In genomic region chr19:40713939-40714338, GRCh38 we compare ENCODE assay signal across 10 cellular contexts. TPM values are rescaled to one million over a fixed set of nuclear protein-coding genes. Genes with fewer than 3 reads are reported as not detected.
A peak's percentile ranks its signal among the peaks of the same experiment; 100 is the strongest.
DNase-seq lines count a peak whose midpoint lies in the region; ATAC-seq and TF ChIP-seq lines count a peak whose summit lies in the region.
"Had no signal": no experiment of that assay in that cellular context is flagged by ENCODE, and none has a peak within 500 bp of the region (broad histone marks: within the 10 kb centered on the region; RNA-seq: fewer than 3 reads in every experiment).

No MANE protein-coding gene starts in this region.

- TF ChIP-seq CTCF in brain (conservative IDR thresholded peaks at IDR 0.05) (no peak), mesothelial cell of epicardium (IDR thresholded peaks at IDR 0.05; ENCODE audit: unreplicated experiment) (no peak), tibial nerve (IDR thresholded peaks at IDR 0.05) (no peak)

- peak overlapping the region; percentile 84 to 90 for H3K4me3 Mint-ChIP-seq in activated T-cell treated with anti-CD3 and anti-CD28 coated beads, Interleukin-2, amount 50 U/mL, for 72 hours
- H3K4me3 Mint-ChIP-seq in brain (peak overlapping the region; percentile 65 to 92 (median 88)), mesothelial cell of epicardium (peak overlapping the region; percentile 86)

- no peaks in the 10 kb centered on the region for H3K27me3 Mint-ChIP-seq in activated T-cell treated with anti-CD3 and anti-CD28 coated beads, Interleukin-2, amount 50 U/mL, for 72 hours (ENCODE audit: low read depth)
- H3K27me3 Mint-ChIP-seq in brain, result peaks cover 13% of the 10 kb centered on the region
- no peaks in the 10 kb centered on the region for H3K27me3 Mint-ChIP-seq in mesothelial cell of epicardium (ENCODE audit: low read depth)

- no peaks in the 10 kb centered on the region for H3K9me3 Mint-ChIP-seq in activated T-cell treated with anti-CD3 and anti-CD28 coated beads, Interleukin-2, amount 50 U/mL, for 72 hours
- H3K9me3 Mint-ChIP-seq in brain (no peaks in the 10 kb centered on the region), mesothelial cell of epicardium (no peaks in the 10 kb centered on the region)

- H3K27ac ChIP-seq in tibial nerve, result peak overlapping the region; percentile 92 to 99 (median 94)

- peak overlapping the region; percentile 30 to 75 (median 68) for H3K4me3 ChIP-seq in tibial nerve

- peaks cover 0 to 48% (median 17%) of the 10 kb centered on the region in 4 donors for H3K4me1 ChIP-seq in tibial nerve

- TF ChIP-seq POLR2A in tibial nerve (IDR thresholded peaks at IDR 0.05), result no peak

- H3K9me3 ChIP-seq in tibial nerve, result no peaks in the 10 kb centered on the region

- H3K4me1 Mint-ChIP-seq in activated T-cell treated with anti-CD3 and anti-CD28 coated beads, Interleukin-2, amount 50 U/mL, for 72 hours (ENCODE audit: low read depth), result peaks cover 48% of the 10 kb centered on the region
- H3K4me1 Mint-ChIP-seq in brain (peaks cover 43% of the 10 kb centered on the region), mesothelial cell of epicardium (peaks cover 27% of the 10 kb centered on the region)

- no peak for DNase-seq in activated T-cell treated with anti-CD3 and anti-CD28 coated beads, Interleukin-2, amount 50 U/mL, for 72 hours
- no peak for DNase-seq in activated T-cell treated with anti-CD3 and anti-CD28 coated beads, Interleukin-2, amount 50 U/mL, for 1 hour
- DNase-seq in mesothelial cell of epicardium (ENCODE audit: low spot score in 2 of 2, unreplicated experiment in 2 of 2) (no peak), tibial nerve (ENCODE audit: low spot score in 2 of 2) (no peak)
- DNase-seq: brain microvascular endothelial cell, SIG-M5 had no signal

- no peak overlapping the region for H3K27ac Mint-ChIP-seq in activated T-cell treated with anti-CD3 and anti-CD28 coated beads, Interleukin-2, amount 50 U/mL, for 72 hours
- H3K27ac Mint-ChIP-seq in brain (peak overlapping the region; percentile 96 to 100 (median 98)), mesothelial cell of epicardium (peak overlapping the region; percentile 99)

- 75 to 80% methylated on average over 11 of the region's 11 CpGs for WGBS in tibial nerve, 2 donors

- peaks cover 0 to 40% (median 4%) of the 10 kb centered on the region in 3 donors for H3K36me3 ChIP-seq in tibial nerve
- H3K36me3 ChIP-seq: brain microvascular endothelial cell had no signal

- H3K27me3 ChIP-seq in tibial nerve, result no peaks in the 10 kb centered on the region
- H3K27me3 ChIP-seq: brain microvascular endothelial cell had no signal

- H3K36me3 Mint-ChIP-seq in activated T-cell treated with anti-CD3 and anti-CD28 coated beads, Interleukin-2, amount 50 U/mL, for 72 hours (ENCODE audit: insufficient read depth in 2 of 2), result peaks cover 9 to 14% of the 10 kb centered on the region in 2 donors
- H3K36me3 Mint-ChIP-seq in brain (peaks cover 35% of the 10 kb centered on the region), mesothelial cell of epicardium (peaks cover 25% of the 10 kb centered on the region)

- TF ChIP-seq EP300 in tibial nerve (IDR thresholded peaks at IDR 0.05), result no peak

- ATAC-seq in activated T-cell treated with anti-CD3 and anti-CD28 coated beads, Interleukin-2, amount 50 U/mL, for 72 hours (replicated peaks in 1 of 2), result no peak
- ATAC-seq in HG02885 (IDR thresholded peaks at IDR 0.05; ENCODE audit: poor library complexity, unreplicated experiment), result no peak
- no peak for ATAC-seq in HG03520 (IDR thresholded peaks at IDR 0.05; ENCODE audit: unreplicated experiment)
- no peak for ATAC-seq in HG03469 (IDR thresholded peaks at IDR 0.05; ENCODE audit: unreplicated experiment)

RNA-seq across cellular contexts. Expression of gene COQ8B, which starts 2.7 kb away (rescaled TPM):
- 10 to 100 TPM; 45.4 to 58.6 TPM for total RNA-seq in activated T-cell treated with anti-CD3 and anti-CD28 coated beads, Interleukin-2, amount 50 U/mL, for 72 hours
- polyA plus RNA-seq in brain (ENCODE audit: insufficient read depth, low read depth, low replicate concordance), result 36.4 TPM
- total RNA-seq in mesothelial cell of epicardium (45.9 to 58.3 TPM (median 54.8 TPM) in 3 replicates), tibial nerve (10 to 100 TPM; 71.0 to 88.6 (median 84.3) TPM)

RNA-seq across cellular contexts. Expression of gene ITPKC, which starts 3.0 kb away (rescaled TPM):
- 10 to 100 TPM; 14.4 to 15.1 TPM for total RNA-seq in activated T-cell treated with anti-CD3 and anti-CD28 coated beads, Interleukin-2, amount 50 U/mL, for 72 hours
- 9.1 TPM for polyA plus RNA-seq in brain (ENCODE audit: insufficient read depth, low read depth, low replicate concordance)
- total RNA-seq in mesothelial cell of epicardium (26.2 to 28.3 TPM (median 27.0 TPM) in 3 replicates), tibial nerve (100 to 1,000 TPM in 1 of 4 donors, 10 to 100 TPM in 3; 72.0 to 114 (median 90.9) TPM)

RNA-seq across cellular contexts. Expression of gene NUMBL, which starts 23.5 kb away (rescaled TPM):
- 10 to 100 TPM; 16.1 to 18.6 TPM for total RNA-seq in activated T-cell treated with anti-CD3 and anti-CD28 coated beads, Interleukin-2, amount 50 U/mL, for 72 hours
- 27.2 TPM for polyA plus RNA-seq in brain (ENCODE audit: insufficient read depth, low read depth, low replicate concordance)
- total RNA-seq in mesothelial cell of epicardium (35.0 to 42.5 TPM (median 39.2 TPM) in 3 replicates), tibial nerve (100 to 1,000 TPM; 203 to 284 (median 251) TPM)

RNA-seq across cellular contexts. Expression of gene ACTMAP, which starts 36.3 kb away (rescaled TPM):
- 10 to 100 TPM; 32.8 to 45.1 TPM for total RNA-seq in activated T-cell treated with anti-CD3 and anti-CD28 coated beads, Interleukin-2, amount 50 U/mL, for 72 hours
- polyA plus RNA-seq in brain (ENCODE audit: insufficient read depth, low read depth, low replicate concordance), result 20.5 TPM
- total RNA-seq in mesothelial cell of epicardium (14.2 to 18.4 TPM (median 15.0 TPM) in 3 replicates), tibial nerve (1 to 10 TPM; 2.5 to 7.1 (median 4.3) TPM)

RNA-seq across cellular contexts. Expression of gene SNRPA, which starts 37.1 kb away (rescaled TPM):
- 100 to 1,000 TPM; 201 to 290 TPM for total RNA-seq in activated T-cell treated with anti-CD3 and anti-CD28 coated beads, Interleukin-2, amount 50 U/mL, for 72 hours
- 96.2 TPM for polyA plus RNA-seq in brain (ENCODE audit: insufficient read depth, low read depth, low replicate concordance)
- total RNA-seq in mesothelial cell of epicardium, result 109 to 121 TPM (median 111 TPM) in 3 replicates
- 10 to 100 TPM; 52.8 to 92.7 (median 70.9) TPM for total RNA-seq in tibial nerve
